Comparison of ENCODE assay signal across 8 cellular contexts in the genomic region with DNA sequence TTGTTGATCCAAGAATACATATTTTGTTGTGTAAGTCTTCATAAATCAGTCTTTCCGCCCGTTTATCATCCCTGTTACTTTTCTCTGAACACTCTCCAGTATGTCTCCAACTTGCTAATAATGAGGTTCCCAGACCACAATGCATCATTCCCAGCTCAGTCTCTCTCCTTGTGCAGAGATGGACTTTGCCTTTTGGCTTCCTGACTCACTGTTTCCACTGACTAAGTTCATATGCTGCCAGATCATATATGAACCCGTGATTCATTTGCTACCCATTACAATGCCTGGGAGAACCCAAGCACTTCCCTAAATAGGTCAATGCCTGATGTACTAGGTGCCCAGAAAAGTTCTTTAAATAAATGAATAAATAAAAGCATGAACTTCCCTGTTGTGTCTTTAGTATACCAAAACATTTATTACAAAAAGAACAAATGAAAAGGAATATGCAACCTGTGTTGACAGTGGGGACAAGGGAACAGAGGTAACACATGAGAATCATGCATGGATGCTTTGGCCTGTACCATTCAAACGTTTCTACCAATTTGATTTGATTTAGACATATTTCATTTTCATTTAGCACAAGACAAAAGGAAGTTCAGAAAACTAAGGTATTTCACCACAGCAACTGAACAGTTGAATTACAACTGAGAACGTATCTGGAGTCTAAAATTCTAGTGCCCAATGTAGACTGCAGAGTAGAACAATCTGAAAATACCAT.
DNase-seq lines count a peak whose midpoint lies in the region; ATAC-seq, FAIRE-seq and TF ChIP-seq lines count a peak whose summit lies in the region.

No MANE protein-coding gene starts in this region.

- TF ChIP-seq CTCF in MCF 10A (IDR thresholded peaks at IDR 0.05; ENCODE audit: unreplicated experiment) (no peak), breast epithelium (IDR thresholded peaks at IDR 0.05) (no peak), spleen (IDR thresholded peaks at IDR 0.05 in 8 of 11, conservative IDR thresholded peaks at IDR 0.05 in 3 of 11) (no peak)

- POLR2A ChIA-PET in MCF 10A (lab: Yijun Ruan, JAX) = no interaction called here

- H3K27ac ChIP-seq in breast epithelium (peak overlapping the region in 1 of 2 donors; percentile 21), spleen (peak overlapping the region in 3 of 8 donors; percentile 13 to 52 (median 19))

- intact Hi-C loops in MCF 10A (cut with micrococcal nuclease) (no loop called here), breast epithelium (cut with DNase I; ENCODE audit: low total_unique reads) (no loop called here), spleen (cut with DNase I; ENCODE audit: low total_unique reads) (no loop called here)

- H3K4me3 ChIP-seq in breast epithelium (no peak overlapping the region), spleen (no peak overlapping the region)

- no peaks in the 10 kb centered on the region for H3K9me3 Mint-ChIP-seq in MCF 10A (ENCODE audit: unreplicated experiment)
- no peaks in the 10 kb centered on the region for H3K9me3 Mint-ChIP-seq in activated naive CD8-positive, alpha-beta T cell treated with anti-CD3 and anti-CD28 coated beads for 36 hours

- H3K27me3 ChIP-seq in breast epithelium = no peaks in the 10 kb centered on the region
- H3K27me3 ChIP-seq in spleen (replicated peaks in 1 of 7) = no peaks in the 10 kb centered on the region

- H3K27ac Mint-ChIP-seq in MCF 10A (ENCODE audit: low read depth, unreplicated experiment) = no peak overlapping the region
- peak overlapping the region; percentile 42 for H3K27ac Mint-ChIP-seq in activated naive CD8-positive, alpha-beta T cell treated with anti-CD3 and anti-CD28 coated beads for 36 hours

- CTCF ChIA-PET in MCF 10A (lab: Yijun Ruan, JAX) = no interaction called here

- BruUV-seq in MCF 10A (replicated peaks; lab: Mats Ljungman, UMichigan) = no TSS peak

- H3K4me1 ChIP-seq in breast epithelium = no peaks in the 10 kb centered on the region
- H3K4me1 ChIP-seq in spleen = peaks cover 0 to 22% (median 16%) of the 10 kb centered on the region in 6 donors

- ATAC-seq in HG03095 (IDR thresholded peaks at IDR 0.05; ENCODE audit: unreplicated experiment) = peak; percentile 60
- no peak for ATAC-seq in GM21576 (IDR thresholded peaks at IDR 0.05; ENCODE audit: unreplicated experiment)

- 39 to 58% (median 43%) methylated on average over 5 of the region's 5 CpGs for WGBS in spleen, 5 donors

- peaks cover 57% of the 10 kb centered on the region for H3K27me3 Mint-ChIP-seq in MCF 10A (ENCODE audit: insufficient read depth, unreplicated experiment)
- no peaks in the 10 kb centered on the region for H3K27me3 Mint-ChIP-seq in activated naive CD8-positive, alpha-beta T cell treated with anti-CD3 and anti-CD28 coated beads for 36 hours

- no peak overlapping the region for H3K4me3 Mint-ChIP-seq in MCF 10A (ENCODE audit: unreplicated experiment)
- H3K4me3 Mint-ChIP-seq in activated naive CD8-positive, alpha-beta T cell treated with anti-CD3 and anti-CD28 coated beads for 36 hours = no peak overlapping the region

- TF ChIP-seq POLR2A in breast epithelium (IDR thresholded peaks at IDR 0.05) (no peak), spleen (IDR thresholded peaks at IDR 0.05) (no peak)

- H3K9me3 ChIP-seq in breast epithelium (no peaks in the 10 kb centered on the region), spleen (no peaks in the 10 kb centered on the region)

- H3K4me1 Mint-ChIP-seq in MCF 10A (ENCODE audit: insufficient read depth, unreplicated experiment) = peaks cover 5% of the 10 kb centered on the region
- peaks cover 29% of the 10 kb centered on the region for H3K4me1 Mint-ChIP-seq in activated naive CD8-positive, alpha-beta T cell treated with anti-CD3 and anti-CD28 coated beads for 36 hours

- H3K36me3 Mint-ChIP-seq in MCF 10A (ENCODE audit: insufficient read depth, unreplicated experiment) = no peaks in the 10 kb centered on the region
- no peaks in the 10 kb centered on the region for H3K36me3 Mint-ChIP-seq in activated naive CD8-positive, alpha-beta T cell treated with anti-CD3 and anti-CD28 coated beads for 36 hours

- H3K36me3 ChIP-seq in breast epithelium (no peaks in the 10 kb centered on the region), spleen (no peaks in the 10 kb centered on the region)

- DNase-seq in MCF 10A (ENCODE audit: unreplicated experiment) (peak; percentile 67), breast epithelium (ENCODE audit: low spot score in 2 of 2) (no peak), non-pigmented ciliary epithelial cell (ENCODE audit: low read depth) (peak; percentile 26), spleen (no peak), HTR-8/SVneo (ENCODE audit: insufficient read length, low spot score) (no peak)
- DNase-seq in activated naive CD8-positive, alpha-beta T cell treated with anti-CD3 and anti-CD28 coated beads for 36 hours = peak; percentile 40

- FAIRE-seq in HTR-8/SVneo (lab: Jason Lieb, UNC) = no peak

Comparison
In these comparisons a context has a peak if more than half of its experiments do, and no peak if none do; other contexts are left out.
1. DNase-seq: peak in MCF 10A (single experiment), activated naive CD8-positive, alpha-beta T cell treated with anti-CD3 and anti-CD28 coated beads for 36 hours (single experiment) and non-pigmented ciliary epithelial cell (single experiment); none in breast epithelium (0 of 2), spleen (single experiment) and HTR-8/SVneo (single experiment).